In genomic region chr12:122318607-122319311, GRCh38 we compare ENCODE assay signal across 9 cellular contexts. TPM values are rescaled to one million over a fixed set of nuclear protein-coding genes. Genes with fewer than 3 reads are reported as not detected.
DNase-seq lines count a peak whose midpoint lies in the region; ATAC-seq and TF ChIP-seq lines count a peak whose summit lies in the region.
"Had no signal": no experiment of that assay in that cellular context is flagged by ENCODE, and none has a peak within 500 bp of the region (broad histone marks: within the 10 kb centered on the region; RNA-seq: fewer than 3 reads in every experiment).

No MANE protein-coding gene starts in this region.

- CTCF ChIA-PET in WTC11 (lab: Charles Lee): no interaction called here

- H3K4me1 ChIP-seq in rectal smooth muscle tissue (ENCODE audit: control insufficient read depth, insufficient read depth, low read length): no peaks in the 10 kb centered on the region

- peaks cover 18% of the 10 kb centered on the region for H3K36me3 ChIP-seq in rectal smooth muscle tissue (ENCODE audit: control insufficient read depth, insufficient read depth, low read length)

- no peaks in the 10 kb centered on the region for H3K9me3 Mint-ChIP-seq in WTC11

- peaks cover 5% of the 10 kb centered on the region for H3K36me3 Mint-ChIP-seq in WTC11

- ATAC-seq in WTC11: no peak
- ATAC-seq in HG03457 (IDR thresholded peaks at IDR 0.05; ENCODE audit: unreplicated experiment): no peak

- H3K27ac Mint-ChIP-seq in WTC11: peak overlapping the region; percentile 92

- no peaks in the 10 kb centered on the region for H3K27me3 ChIP-seq in rectal smooth muscle tissue (ENCODE audit: control insufficient read depth, insufficient read depth, low read length)

- H3K4me3 ChIP-seq in AG10803 (ENCODE audit: low read length) (no peak overlapping the region), fibroblast of the aortic adventitia (ENCODE audit: low read depth, low read length) (no peak overlapping the region), rectal smooth muscle tissue (ENCODE audit: low read length) (no peak overlapping the region)

- TF ChIP-seq CTCF in AG10803 (conservative IDR thresholded peaks at IDR 0.05; ENCODE audit: low read length): no peak
- no peak for TF ChIP-seq CTCF in WTC11 (IDR thresholded peaks at IDR 0.05)
- no peak for TF ChIP-seq CTCF in fibroblast of the aortic adventitia (IDR thresholded peaks at IDR 0.05; ENCODE audit: insufficient read depth, low read length)

- peaks cover 4% of the 10 kb centered on the region; the same call in 1 of the 2 replicates for H3K4me1 Mint-ChIP-seq in WTC11

- POLR2A ChIA-PET in WTC11 (lab: Charles Lee): no interaction called here

- H3K4me3 Mint-ChIP-seq in WTC11: no peak overlapping the region

- H3K9ac ChIP-seq in rectal smooth muscle tissue (ENCODE audit: low read length): no peak overlapping the region

- peak overlapping the region; percentile 16 for H3K27ac ChIP-seq in rectal smooth muscle tissue (ENCODE audit: low read depth, low read length)

- DNase-seq in AG10803 (ENCODE audit: low read depth) (peak; percentile 99), WTC11 (ENCODE audit: low spot score) (no peak), fibroblast of the aortic adventitia (ENCODE audit: low read depth) (peak; percentile 99), DMS53 (lab: John Stamatoyannopoulos, UW) (no peak), DMS114 treated with DMSO at 0.1 percent for 48 hours (lab: John Stamatoyannopoulos, UW; ENCODE audit: unreplicated experiment) (no peak)
- no peak for DNase-seq in activated CD4-positive, alpha-beta T cell treated with anti-CD3 and anti-CD28 coated beads, Interleukin-2, amount 50 U/mL, for 48 hours
- DNase-seq: NCI-H1092 treated with DMSO at 0.1 percent for 48 hours had no signal

- no peaks in the 10 kb centered on the region for H3K27me3 Mint-ChIP-seq in WTC11 (ENCODE audit: low read depth)

TF ChIP-seq in WTC11, 78 proteins besides CTCF, POLR2A, EP300 and RAD21:
- no peak for TF ChIP-seq MAX (CRISPR knock-in tag; IDR thresholded peaks at IDR 0.05)
TF ChIP-seq in WTC11: peak in this region for 0.

RNA-seq across cellular contexts. Expression of gene VPS33A, which starts 52.5 kb away (rescaled TPM):
- 34.1 to 37.6 TPM (median 35.3 TPM) in 3 replicates for total RNA-seq in WTC11 (2021)
- total RNA-seq in fibroblast of the aortic adventitia (ENCODE audit: low replicate concordance): 18.3 and 20.9 TPM in 2 replicates

Comparison
In these comparisons a context has a peak if more than half of its experiments do, and no peak if none do; other contexts are left out.
1. DNase-seq: peak in AG10803 (single experiment) and fibroblast of the aortic adventitia (single experiment); none in WTC11 (single experiment), DMS53 (single experiment), DMS114 treated with DMSO at 0.1 percent for 48 hours (single experiment) and activated CD4-positive, alpha-beta T cell treated with anti-CD3 and anti-CD28 coated beads, Interleukin-2, amount 50 U/mL, for 48 hours (0 of 2).